In the genomic region with DNA sequence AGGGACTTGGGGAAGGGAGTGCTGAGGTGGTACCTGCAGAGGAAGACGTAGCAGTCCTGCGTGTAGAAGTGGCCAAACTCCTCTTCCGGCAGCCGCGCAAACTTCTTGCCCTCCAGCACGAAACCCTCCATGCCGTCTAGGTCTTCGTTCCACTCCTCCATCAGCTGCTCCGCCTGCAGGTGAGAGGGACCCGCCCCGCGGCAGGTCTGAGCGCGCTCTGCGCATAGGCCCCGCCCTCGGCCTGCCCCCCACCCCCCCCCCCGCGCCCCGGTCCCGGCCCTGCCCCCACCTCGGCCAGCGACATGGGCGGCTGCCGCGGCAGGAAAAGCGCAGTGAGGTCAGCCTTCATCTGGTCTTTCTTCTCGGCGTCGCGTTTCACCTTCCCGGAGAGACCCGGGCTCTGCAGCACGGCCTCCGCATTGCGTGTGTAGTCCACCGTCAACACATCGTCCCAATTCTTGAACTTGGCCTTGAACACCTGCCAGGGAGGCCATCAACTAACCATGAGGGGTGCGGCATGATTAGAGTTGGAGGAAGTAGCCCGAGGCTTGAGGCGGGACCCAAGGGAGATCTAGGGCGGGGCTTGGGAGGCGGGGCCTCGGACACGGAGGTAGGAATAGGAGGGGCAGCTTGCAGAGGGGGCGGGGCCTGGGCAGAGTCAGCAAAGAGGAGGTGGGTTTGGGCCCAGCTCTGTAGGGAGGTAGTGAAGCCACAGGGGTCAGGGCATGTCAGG, we compare ENCODE assay signal across 10 cellular contexts. TPM values are rescaled to one million over a fixed set of nuclear protein-coding genes. Genes with fewer than 3 reads are reported as not detected.
DNase-seq lines count a peak whose midpoint lies in the region; ATAC-seq and TF ChIP-seq lines count a peak whose summit lies in the region.
"Had no signal": no experiment of that assay in that cellular context is flagged by ENCODE, and none has a peak within 500 bp of the region (broad histone marks: within the 10 kb centered on the region; RNA-seq: fewer than 3 reads in every experiment).

No MANE protein-coding gene starts in this region.

- H3K4me3 ChIP-seq in heart left ventricle: no peak overlapping the region
- H3K4me3 ChIP-seq in skeletal muscle tissue (ENCODE audit: low read length in 3 of 3): no peak overlapping the region

- no peaks in the 10 kb centered on the region for H3K9me3 Mint-ChIP-seq in activated CD8-positive, alpha-beta T cell treated with anti-CD3 and anti-CD28 coated beads, Interleukin-2, amount 10 ng/mL, durations not matched to agents 7 days and 5 days (ENCODE audit: insufficient read depth)
- H3K9me3 Mint-ChIP-seq: dendritic cell treated with granulocyte-macrophage colony-stimulating factor and Interleukin-4, amounts not matched to agents 40 ng/mL and 50 ng/mL, for 4 days had no signal

- WGBS in heart left ventricle, 4 donors: 42 to 60% (median 56%) methylated on average over 16 to 46 of the region's 46 CpGs

- no peak for TF ChIP-seq POLR2A in heart left ventricle (IDR thresholded peaks at IDR 0.05)

- CTCF ChIA-PET in activated CD8-positive, alpha-beta T cell treated with anti-CD3 and anti-CD28 coated beads, Interleukin-2, amount 10 ng/mL, durations not matched to agents 7 days and 5 days (lab: Charles Lee): no interaction called here

- POLR2A ChIA-PET in activated CD8-positive, alpha-beta T cell treated with anti-CD3 and anti-CD28 coated beads, Interleukin-2, amount 10 ng/mL, durations not matched to agents 7 days and 5 days (lab: Charles Lee): interaction anchor here (0.9 kb wide), 1 partner anchor 71 kb away, joined by 4 read pairs; no protein-coding TSS in a partner anchor

- ATAC-seq in activated CD8-positive, alpha-beta T cell treated with anti-CD3 and anti-CD28 coated beads, Interleukin-2, amount 10 ng/mL, durations not matched to agents 7 days and 5 days: peak; percentile 40
- ATAC-seq in heart left ventricle (peak in 3 of 4 donors; percentile 33 to 62 (median 42)), GM19455 (IDR thresholded peaks at IDR 0.05; ENCODE audit: unreplicated experiment) (no peak)

- H3K36me3 Mint-ChIP-seq in activated CD8-positive, alpha-beta T cell treated with anti-CD3 and anti-CD28 coated beads, Interleukin-2, amount 10 ng/mL, durations not matched to agents 7 days and 5 days (ENCODE audit: low read depth): peaks cover 43% of the 10 kb centered on the region

- intact Hi-C loops in heart left ventricle (cut with DNase I): loop anchor here in 1 of 10 donors (2.0 kb wide), 1 partner anchor 14 kb away; a partner anchor contains a TSS

- H3K36me3 ChIP-seq in heart left ventricle (peaks cover 5 to 98% (median 90%) of the 10 kb centered on the region in 9 donors), skeletal muscle tissue (ENCODE audit: control insufficient read depth in 3 of 3, insufficient read depth in 3 of 3, low read length in 3 of 3) (peaks cover 73 to 81% (median 73%) of the 10 kb centered on the region in 3 donors)

- H3K27me3 ChIP-seq in heart left ventricle (no peaks in the 10 kb centered on the region), skeletal muscle tissue (ENCODE audit: control insufficient read depth in 3 of 3, insufficient read depth in 3 of 3, low read length in 3 of 3) (no peaks in the 10 kb centered on the region)

- peak overlapping the region in 1 of 3 donors; percentile 45 for H3K9ac ChIP-seq in skeletal muscle tissue (ENCODE audit: low read depth in 1 of 3, low read length in 3 of 3)

- H3K27ac ChIP-seq in heart left ventricle (peak overlapping the region in 10 of 12 donors; percentile 24 to 88 (median 74)), skeletal muscle tissue (ENCODE audit: low read depth, low read length) (peak overlapping the region; percentile 36)
- H3K27ac ChIP-seq: HL-60 had no signal

- TF ChIP-seq CTCF in heart left ventricle (IDR thresholded peaks at IDR 0.05): no peak

- no peak overlapping the region for H3K27ac Mint-ChIP-seq in activated CD8-positive, alpha-beta T cell treated with anti-CD3 and anti-CD28 coated beads, Interleukin-2, amount 10 ng/mL, durations not matched to agents 7 days and 5 days
- H3K27ac Mint-ChIP-seq: dendritic cell treated with granulocyte-macrophage colony-stimulating factor and Interleukin-4, amounts not matched to agents 40 ng/mL and 50 ng/mL, for 4 days had no signal

- no peaks in the 10 kb centered on the region for H3K9me3 ChIP-seq in heart left ventricle
- H3K9me3 ChIP-seq in skeletal muscle tissue (ENCODE audit: control insufficient read depth in 3 of 3, low read length in 3 of 3): no peaks in the 10 kb centered on the region

- DNase-seq in ELF-1 (ENCODE audit: low read depth, low spot score) (peak; percentile 92), NCI-H1105 treated with DMSO at 0.1 percent for 48 hours (lab: John Stamatoyannopoulos, UW) (peak; percentile 93), heart left ventricle (peak in 4 of 5 donors; percentile 47 to 67 (median 62)), activated gamma-delta T cell treated with Interleukin-2 at 50 U/mL for 16 hours (no peak), NK-92 (lab: John Stamatoyannopoulos, UW; ENCODE audit: unreplicated experiment) (no peak)
- DNase-seq in activated CD8-positive, alpha-beta T cell treated with anti-CD3 and anti-CD28 coated beads, Interleukin-2, amount 10 ng/mL, durations not matched to agents 7 days and 5 days: peak; percentile 41

- H3K4me3 Mint-ChIP-seq in activated CD8-positive, alpha-beta T cell treated with anti-CD3 and anti-CD28 coated beads, Interleukin-2, amount 10 ng/mL, durations not matched to agents 7 days and 5 days: no peak overlapping the region
- H3K4me3 Mint-ChIP-seq: dendritic cell treated with granulocyte-macrophage colony-stimulating factor and Interleukin-4, amounts not matched to agents 40 ng/mL and 50 ng/mL, for 4 days had no signal

- peaks cover 0 to 28% (median 23%) of the 10 kb centered on the region in 12 donors for H3K4me1 ChIP-seq in heart left ventricle
- H3K4me1 ChIP-seq in skeletal muscle tissue (ENCODE audit: control insufficient read depth in 3 of 3, insufficient read depth in 3 of 3, low read length in 3 of 3): peaks cover 16 to 19% (median 19%) of the 10 kb centered on the region in 3 donors

- H3K4me1 Mint-ChIP-seq in activated CD8-positive, alpha-beta T cell treated with anti-CD3 and anti-CD28 coated beads, Interleukin-2, amount 10 ng/mL, durations not matched to agents 7 days and 5 days (ENCODE audit: low read depth): peaks cover 3% of the 10 kb centered on the region

- H3K27me3 Mint-ChIP-seq in activated CD8-positive, alpha-beta T cell treated with anti-CD3 and anti-CD28 coated beads, Interleukin-2, amount 10 ng/mL, durations not matched to agents 7 days and 5 days (ENCODE audit: low read depth): no peaks in the 10 kb centered on the region
- H3K27me3 Mint-ChIP-seq: dendritic cell treated with granulocyte-macrophage colony-stimulating factor and Interleukin-4, amounts not matched to agents 40 ng/mL and 50 ng/mL, for 4 days had no signal

RNA-seq across cellular contexts. Expression of a gene that starts 11.5 kb away (rescaled TPM):
- total RNA-seq in activated CD8-positive, alpha-beta T cell treated with anti-CD3 and anti-CD28 coated beads, Interleukin-2, amount 10 ng/mL, durations not matched to agents 7 days and 5 days: 100 to 1,000 TPM; 338 to 364 TPM
- total RNA-seq in heart left ventricle: 100 to 1,000 TPM; 218 to 535 (median 307) TPM
- 100 to 1,000 TPM; 321 to 364 TPM for polyA plus RNA-seq in heart left ventricle
- 193 TPM for total RNA-seq in skeletal muscle tissue

RNA-seq across cellular contexts. Expression of a gene that starts 13.4 kb away (rescaled TPM):
- 10 to 100 TPM in 1 of 2 experiments, 1 to 10 TPM in 1; 9.0 to 11.1 TPM for total RNA-seq in activated CD8-positive, alpha-beta T cell treated with anti-CD3 and anti-CD28 coated beads, Interleukin-2, amount 10 ng/mL, durations not matched to agents 7 days and 5 days
- total RNA-seq in heart left ventricle (10 to 100 TPM; 23.2 to 46.9 (median 26.7) TPM), skeletal muscle tissue (23.0 TPM)
- polyA plus RNA-seq in heart left ventricle: 10 to 100 TPM; 18.8 to 27.4 TPM

RNA-seq across cellular contexts. Expression of a gene that starts 21.6 kb away (rescaled TPM):
- total RNA-seq in activated CD8-positive, alpha-beta T cell treated with anti-CD3 and anti-CD28 coated beads, Interleukin-2, amount 10 ng/mL, durations not matched to agents 7 days and 5 days: 10 to 100 TPM; 27.1 to 27.3 TPM
- 10 to 100 TPM in 5 of 9 donors, 1 to 10 TPM in 4; 6.8 to 20.7 (median 10.8) TPM for total RNA-seq in heart left ventricle
- 1 to 10 TPM; 5.3 to 8.9 TPM for polyA plus RNA-seq in heart left ventricle
- total RNA-seq in skeletal muscle tissue: 15.1 TPM

Comparison
In these comparisons a context has a peak if more than half of its experiments do, and no peak if none do; other contexts are left out.
1. DNase-seq: peak in ELF-1 (single experiment), NCI-H1105 treated with DMSO at 0.1 percent for 48 hours (single experiment), activated CD8-positive, alpha-beta T cell treated with anti-CD3 and anti-CD28 coated beads, Interleukin-2, amount 10 ng/mL, durations not matched to agents 7 days and 5 days (single experiment) and heart left ventricle (4 of 5); none in activated gamma-delta T cell treated with Interleukin-2 at 50 U/mL for 16 hours (single experiment) and NK-92 (single experiment).